1 cellular context compared by ENCODE assay signal in genomic region chr4:77636902-77637301, GRCh38.
A peak's percentile ranks its signal among the peaks of the same experiment; 100 is the strongest.
TF ChIP-seq lines count a peak whose summit lies in the region.

No MANE protein-coding gene starts in this region.

TF ChIP-seq in HepG2, 621 proteins besides CTCF, POLR2A, EP300 and RAD21 (continued from another document):
- no peak for TF ChIP-seq BRF2 (CRISPR knock-in tag; IDR thresholded peaks at IDR 0.05)
- TF ChIP-seq DR1 (CRISPR knock-in tag; IDR thresholded peaks at IDR 0.05): no peak
- peak; percentile 78 for TF ChIP-seq ZFY (CRISPR knock-in tag; IDR thresholded peaks at IDR 0.05)
- peak; percentile 92 for TF ChIP-seq TRIM24 (CRISPR knock-in tag; IDR thresholded peaks at IDR 0.05)
- TF ChIP-seq PHF5A (CRISPR knock-in tag; IDR thresholded peaks at IDR 0.05; ENCODE audit: low read depth, unreplicated experiment): no peak
- peak; percentile 71; the same call in 1 of the 2 replicates for TF ChIP-seq HMG20A (CRISPR knock-in tag; IDR thresholded peaks at IDR 0.05; ENCODE audit: borderline replicate concordance)
- peak; percentile 55; the same call in 1 of the 2 replicates for TF ChIP-seq DPF2 (CRISPR knock-in tag; IDR thresholded peaks at IDR 0.05; ENCODE audit: borderline replicate concordance, low read depth)
- TF ChIP-seq, protein P1, sequence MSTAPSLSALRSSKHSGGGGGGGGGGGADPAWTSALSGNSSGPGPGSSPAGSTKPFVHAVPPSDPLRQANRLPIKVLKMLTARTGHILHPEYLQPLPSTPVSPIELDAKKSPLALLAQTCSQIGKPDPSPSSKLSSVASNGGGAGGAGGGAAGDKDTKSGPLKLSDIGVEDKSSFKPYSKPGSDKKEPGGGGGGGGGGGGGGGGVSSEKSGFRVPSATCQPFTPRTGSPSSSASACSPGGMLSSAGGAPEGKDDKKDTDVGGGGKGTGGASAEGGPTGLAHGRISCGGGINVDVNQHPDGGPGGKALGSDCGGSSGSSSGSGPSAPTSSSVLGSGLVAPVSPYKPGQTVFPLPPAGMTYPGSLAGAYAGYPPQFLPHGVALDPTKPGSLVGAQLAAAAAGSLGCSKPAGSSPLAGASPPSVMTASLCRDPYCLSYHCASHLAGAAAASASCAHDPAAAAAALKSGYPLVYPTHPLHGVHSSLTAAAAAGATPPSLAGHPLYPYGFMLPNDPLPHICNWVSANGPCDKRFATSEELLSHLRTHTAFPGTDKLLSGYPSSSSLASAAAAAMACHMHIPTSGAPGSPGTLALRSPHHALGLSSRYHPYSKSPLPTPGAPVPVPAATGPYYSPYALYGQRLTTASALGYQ (CRISPR knock-in tag; IDR thresholded peaks at IDR 0.05): no peak
- TF ChIP-seq ZNF329 (CRISPR knock-in tag; IDR thresholded peaks at IDR 0.05; ENCODE audit: low read depth): no peak
- TF ChIP-seq ZNF343 (CRISPR knock-in tag; IDR thresholded peaks at IDR 0.05): 0 out of 2 replicates have a peak, but pooled peaks have one; percentile 53
- peak; percentile 74 for TF ChIP-seq ZGPAT (CRISPR knock-in tag; IDR thresholded peaks at IDR 0.05)
- peak; percentile 93 for TF ChIP-seq CBX5 (CRISPR knock-in tag; IDR thresholded peaks at IDR 0.05; ENCODE audit: borderline replicate concordance)
- peak; percentile 73; the same call in 1 of the 2 replicates for TF ChIP-seq JUNB (CRISPR knock-in tag; IDR thresholded peaks at IDR 0.05; ENCODE audit: borderline replicate concordance)
